ENCODE assay signal across 17 cellular contexts in genomic region chr12:122520676-122521075, GRCh38.
"Had no signal": no experiment of that assay in that cellular context is flagged by ENCODE, and none has a peak within 500 bp of the region (broad histone marks: within the 10 kb centered on the region; RNA-seq: fewer than 3 reads in every experiment).

No MANE protein-coding gene starts in this region.

- H3K27me3 Mint-ChIP-seq: stimulated activated naive CD8-positive, alpha-beta T cell treated with anti-CD3 and anti-CD28 coated beads, Interleukin-15, amount 100 ng/mL, for 72 hours had no signal

- H3K27ac Mint-ChIP-seq: nephron progenitor cell; T-helper 1 cell treated with Interleukin-12 subunit alpha and Interleukin-12 subunit beta and Interleukin-4 antibody, amounts not matched to agents 30 μg/mL and 1 μg/mL, for 36 hours had no signal

- DNase-seq: activated CD4-positive, alpha-beta T cell treated with anti-CD3 and anti-CD28 coated beads, Interleukin-2, amount 50 U/mL, for 4 hours; amniotic stem cell; body of pancreas; central memory CD4-positive, alpha-beta T cell; effector CD4-positive, alpha-beta T cell; gastrocnemius medialis; left ventricle myocardium inferior; mesendoderm; nephron progenitor cell; ovary; stimulated activated CD4-positive, alpha-beta T cell treated with anti-CD3 and anti-CD28 coated beads, Interleukin-2, amount 100 ng/mL, for 48 hours; stimulated activated naive CD8-positive, alpha-beta T cell treated with anti-CD3 and anti-CD28 coated beads, Interleukin-15, amount 100 ng/mL, for 72 hours; testis; upper lobe of right lung had no signal

- H3K9me3 Mint-ChIP-seq: nephron progenitor cell; stimulated activated naive CD8-positive, alpha-beta T cell treated with anti-CD3 and anti-CD28 coated beads, Interleukin-15, amount 100 ng/mL, for 72 hours; T-helper 1 cell treated with Interleukin-12 subunit alpha and Interleukin-12 subunit beta and Interleukin-4 antibody, amounts not matched to agents 30 μg/mL and 1 μg/mL, for 36 hours had no signal

- H3K4me3 Mint-ChIP-seq: nephron progenitor cell; stimulated activated naive CD8-positive, alpha-beta T cell treated with anti-CD3 and anti-CD28 coated beads, Interleukin-15, amount 100 ng/mL, for 72 hours; T-helper 1 cell treated with Interleukin-12 subunit alpha and Interleukin-12 subunit beta and Interleukin-4 antibody, amounts not matched to agents 30 μg/mL and 1 μg/mL, for 36 hours had no signal

- ATAC-seq: activated CD4-positive, CD25-positive, alpha-beta regulatory T cell treated with anti-CD3 and anti-CD28 coated beads, Interleukin-2, amount 50 U/mL, for 24 hours; body of pancreas; gastrocnemius medialis; stimulated activated naive CD8-positive, alpha-beta T cell treated with anti-CD3 and anti-CD28 coated beads, Interleukin-15, amount 100 ng/mL, for 72 hours; upper lobe of right lung had no signal

- FAIRE-seq: keratinocyte had no signal
